In genomic region chr14:30560581-30560980, GRCh38 we compare ENCODE assay signal across 10 cellular contexts. TPM values are rescaled to one million over a fixed set of nuclear protein-coding genes. Genes with fewer than 3 reads are reported as not detected.
DNase-seq lines count a peak whose midpoint lies in the region; ATAC-seq and TF ChIP-seq lines count a peak whose summit lies in the region.
"Had no signal": no experiment of that assay in that cellular context is flagged by ENCODE, and none has a peak within 500 bp of the region (broad histone marks: within the 10 kb centered on the region; RNA-seq: fewer than 3 reads in every experiment).

No MANE protein-coding gene starts in this region.

- H4K20me1 ChIP-seq in H9 (ENCODE audit: control insufficient read depth, insufficient read depth, insufficient read length): no peaks in the 10 kb centered on the region

- H2BK15ac ChIP-seq in H9 (ENCODE audit: low read depth, low read length): no peak overlapping the region

- peak overlapping the region; percentile 76 for H3K4me2 ChIP-seq in H9 (ENCODE audit: insufficient read depth, insufficient read length, low read length)

- H3K14ac ChIP-seq in H9 (ENCODE audit: insufficient read depth, low read length): no peak overlapping the region

- no peaks in the 10 kb centered on the region for H3K9me3 ChIP-seq in H9 (ENCODE audit: control insufficient read depth, low read depth, low read length)
- H3K9me3 ChIP-seq in iPS-20b (ENCODE audit: insufficient read depth, low read depth, low read length): no peaks in the 10 kb centered on the region
- H3K9me3 ChIP-seq: esophagus muscularis mucosa had no signal

- H3K27me3 ChIP-seq in H9 (ENCODE audit: insufficient read depth, low read length) (no peaks in the 10 kb centered on the region), iPS-20b (ENCODE audit: insufficient read depth, low read length) (no peaks in the 10 kb centered on the region), H7 (ENCODE audit: control insufficient read depth, insufficient read depth, low read length) (no peaks in the 10 kb centered on the region)
- H3K27me3 ChIP-seq: esophagus muscularis mucosa had no signal

- no peak overlapping the region for H4K5ac ChIP-seq in H9 (ENCODE audit: insufficient read length, low read depth, low read length)

- H3K36me3 ChIP-seq in iPS-20b (ENCODE audit: insufficient read depth, low read depth, low read length) (peaks cover 9% of the 10 kb centered on the region; the same call in 1 of the 2 replicates), H7 (replicated peaks; ENCODE audit: control insufficient read depth, insufficient read depth, low read length) (no peaks in the 10 kb centered on the region)
- H3K36me3 ChIP-seq: esophagus muscularis mucosa had no signal

- no peak for TF ChIP-seq POLR2A in lower leg skin (IDR thresholded peaks at IDR 0.05)

- H3K9me3 Mint-ChIP-seq in H9: peaks cover 3 to 10% of the 10 kb centered on the region in 2 experiments
- H3K9me3 Mint-ChIP-seq in activated T-helper 17 cell treated with anti-CD3 and anti-CD28 coated beads, Interleukin-2, amount 50 U/mL, for 72 hours: no peaks in the 10 kb centered on the region

- peak overlapping the region; percentile 85 to 100 for H3K4me3 Mint-ChIP-seq in H9
- H3K4me3 Mint-ChIP-seq in activated T-helper 17 cell treated with anti-CD3 and anti-CD28 coated beads, Interleukin-2, amount 50 U/mL, for 72 hours: peak overlapping the region; percentile 95

- no peak for TF ChIP-seq CTCF in AG04449 (IDR thresholded peaks at IDR 0.05; ENCODE audit: insufficient read depth, low read length, missing control alignments)
- no peak for TF ChIP-seq CTCF in H9 (conservative IDR thresholded peaks at IDR 0.05)
- TF ChIP-seq CTCF in lower leg skin (IDR thresholded peaks at IDR 0.05): no peak

- H3K79me2 ChIP-seq in H9 (ENCODE audit: insufficient read depth, low read length): peaks cover 42% of the 10 kb centered on the region

- no peak overlapping the region for H3K18ac ChIP-seq in H9 (ENCODE audit: insufficient read length, low read depth, low read length)

- H3K9ac ChIP-seq in H9 (ENCODE audit: extremely low read depth, insufficient read length, low read length) (peak overlapping the region; percentile 54), iPS-20b (ENCODE audit: low read depth, low read length) (peak overlapping the region; percentile 94; the same call in 1 of the 2 replicates)

- peaks cover 10% of the 10 kb centered on the region for H3K79me1 ChIP-seq in H9 (ENCODE audit: insufficient read depth, low read depth, low read length, poor library complexity, severe bottlenecking)

- H3K4ac ChIP-seq in H9 (ENCODE audit: low read depth, low read length): no peak overlapping the region

- no peak for DNase-seq in AG04449 (ENCODE audit: low read depth, low spot score)
- DNase-seq in H9: no peak
- no peak for DNase-seq in LoVo (ENCODE audit: low spot score)
- no peak for DNase-seq in lower leg skin (ENCODE audit: low spot score in 2 of 2)
- no peak for DNase-seq in H7
- DNase-seq: NCI-H446 treated with DMSO at 0.1 percent for 48 hours had no signal

- peaks cover 30 to 33% of the 10 kb centered on the region in 2 experiments for H3K4me1 Mint-ChIP-seq in H9
- H3K4me1 Mint-ChIP-seq in activated T-helper 17 cell treated with anti-CD3 and anti-CD28 coated beads, Interleukin-2, amount 50 U/mL, for 72 hours: peaks cover 22% of the 10 kb centered on the region

- no peak overlapping the region for H3K27ac ChIP-seq in H9 (ENCODE audit: insufficient read length, low read depth, low read length)
- no peak overlapping the region for H3K27ac ChIP-seq in iPS-20b (ENCODE audit: low read length)
- H3K27ac ChIP-seq: esophagus muscularis mucosa had no signal

- POLR2A ChIA-PET in AG04449 (lab: Yijun Ruan, JAX): no interaction called here

- H2BK120ac ChIP-seq in H9 (ENCODE audit: low read depth, low read length, poor library complexity, severe bottlenecking): no peak overlapping the region

- no peak overlapping the region for H3K23ac ChIP-seq in H9 (ENCODE audit: insufficient read length, low read depth, low read length)

- ATAC-seq in activated T-helper 17 cell treated with anti-CD3 and anti-CD28 coated beads, Interleukin-2, amount 50 U/mL, for 72 hours (replicated peaks): no peak
- no peak for ATAC-seq in GM19397 (IDR thresholded peaks at IDR 0.05; ENCODE audit: unreplicated experiment)

- intact Hi-C loops in lower leg skin (cut with DNase I; ENCODE audit: low total_unique reads): no loop called here

- no CpG with 5 or more reads among the region's 1 CpG for WGBS in H9 (ENCODE audit: extremely low coverage, insufficient read length, low lambda C conversion rate)
- WGBS in lower leg skin, 2 donors: 83 to 87% methylated on average over 1 of the region's 1 CpG

- H3K27me3 Mint-ChIP-seq in H9 (ENCODE audit: low read depth): no peaks in the 10 kb centered on the region
- no peaks in the 10 kb centered on the region for H3K27me3 Mint-ChIP-seq in activated T-helper 17 cell treated with anti-CD3 and anti-CD28 coated beads, Interleukin-2, amount 50 U/mL, for 72 hours

- H3K4me3 ChIP-seq in AG04449 (ENCODE audit: low read depth, low read length) (peak overlapping the region; percentile 96), iPS-20b (ENCODE audit: low read length) (peak overlapping the region; percentile 94), lower leg skin (ENCODE audit: low read depth, poor library complexity, severe bottlenecking) (no peak overlapping the region), H7 (ENCODE audit: insufficient read depth, low read depth, low read length) (no peak overlapping the region; the same call in 1 of the 2 replicates)

- peaks cover 22 to 40% (median 40%) of the 10 kb centered on the region in 3 experiments for H3K36me3 Mint-ChIP-seq in H9 (ENCODE audit: insufficient read depth in 1 of 3, low read depth in 3 of 3)
- peaks cover 45% of the 10 kb centered on the region for H3K36me3 Mint-ChIP-seq in activated T-helper 17 cell treated with anti-CD3 and anti-CD28 coated beads, Interleukin-2, amount 50 U/mL, for 72 hours (ENCODE audit: low read depth)

- H3K4me1 ChIP-seq in H9 (ENCODE audit: insufficient read depth, low read length) (no peaks in the 10 kb centered on the region), iPS-20b (ENCODE audit: insufficient read depth, low read length) (peaks cover 12% of the 10 kb centered on the region)

- peaks cover 3% of the 10 kb centered on the region for H3K23me2 ChIP-seq in H9 (ENCODE audit: insufficient read length, low read depth, low read length, poor library complexity, severe bottlenecking)

- no peak overlapping the region for H3T11ph ChIP-seq in H9 (ENCODE audit: low read length)

- H3K27ac Mint-ChIP-seq in H9: peak overlapping the region in 2 of 3 experiments; percentile 35 to 43; a peak in 1 of 7 replicates
- H3K27ac Mint-ChIP-seq in activated T-helper 17 cell treated with anti-CD3 and anti-CD28 coated beads, Interleukin-2, amount 50 U/mL, for 72 hours: peak overlapping the region; percentile 21

- H2BK20ac ChIP-seq in H9 (ENCODE audit: low read depth, low read length, poor library complexity, severe bottlenecking): no peak overlapping the region

- no peak overlapping the region for H4K91ac ChIP-seq in H9 (ENCODE audit: insufficient read length, low read depth, low read length)

- no peak overlapping the region for H3K56ac ChIP-seq in H9 (ENCODE audit: insufficient read length, low read depth, low read length)

- no peak overlapping the region for H2AFZ ChIP-seq in H9 (ENCODE audit: low read length)

- no peak overlapping the region for H2BK12ac ChIP-seq in H9 (ENCODE audit: insufficient read length, low read depth, low read length)

- H2BK5ac ChIP-seq in H9 (ENCODE audit: insufficient read length, low read length): no peak overlapping the region

- no peak overlapping the region for H2AK5ac ChIP-seq in H9 (ENCODE audit: insufficient read length, low read length)

- H4K8ac ChIP-seq in H9 (replicated peaks; ENCODE audit: insufficient read length, low read depth, low read length): no peak overlapping the region

- CTCF ChIA-PET in AG04449 (lab: Yijun Ruan, JAX): no interaction called here

RNA-seq across cellular contexts. Expression of gene G2E3, which starts 1.6 kb away (rescaled TPM):
- total RNA-seq in H9 (2021): 49.2 and 53.8 TPM in 2 replicates
- total RNA-seq in activated T-helper 17 cell treated with anti-CD3 and anti-CD28 coated beads, Interleukin-2, amount 50 U/mL, for 72 hours: 10 to 100 TPM; 30.0 to 40.5 TPM
- total RNA-seq in lower leg skin: 10 to 100 TPM in 2 of 4 donors, 1 to 10 TPM in 2; 8.0 to 13.0 (median 10.6) TPM
- total RNA-seq in H7 (2014; rRNA removed; shearing (Covaris generic)): 41.1 and 50.3 TPM in 2 replicates

Comparison
In these comparisons a context has a peak if more than half of its experiments do, and no peak if none do; other contexts are left out.
1. H3K4me3 ChIP-seq: peak in AG04449 (single experiment) and iPS-20b (single experiment); none in lower leg skin (single experiment) and H7 (single experiment).